26 cellular contexts compared by ENCODE assay signal in the genomic region with DNA sequence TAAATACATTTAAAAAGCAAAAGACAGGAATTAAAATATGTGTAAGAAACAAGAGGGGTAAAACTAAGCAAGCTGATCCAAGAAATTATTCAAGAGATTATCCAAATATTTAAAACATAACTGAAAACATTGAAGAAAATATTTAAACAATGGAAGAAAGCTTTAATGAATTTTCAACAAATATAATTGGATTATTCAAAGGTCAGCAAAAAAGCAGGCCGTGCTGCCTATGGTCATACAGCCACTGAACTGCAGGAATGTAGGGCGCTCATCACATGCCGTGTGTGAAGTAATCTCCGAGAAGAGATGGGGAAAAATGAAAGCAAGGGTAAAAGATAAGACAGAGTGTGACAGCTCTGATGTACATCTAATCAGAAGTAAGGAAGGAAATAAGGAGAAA.
"Had no signal": no experiment of that assay in that cellular context is flagged by ENCODE, and none has a peak within 500 bp of the region (broad histone marks: within the 10 kb centered on the region; RNA-seq: fewer than 3 reads in every experiment).

No MANE protein-coding gene starts in this region.

- H3K27ac ChIP-seq: ascending aorta, coronary artery, dorsolateral prefrontal cortex, WERI-Rb-1 had no signal

- H3K36me3 ChIP-seq: ascending aorta, WERI-Rb-1 had no signal

- H3K4me3 ChIP-seq: ascending aorta, coronary artery, dorsolateral prefrontal cortex had no signal

- H3K27me3 ChIP-seq: ascending aorta, dorsolateral prefrontal cortex had no signal

- H3K9me3 ChIP-seq: ascending aorta had no signal

- ATAC-seq: activated CD4-positive, CD25-positive, alpha-beta regulatory T cell treated with anti-CD3 and anti-CD28 coated beads, Interleukin-2, amount 50 U/mL, for 24 hours; activated CD8-positive, alpha-beta T cell treated with anti-CD3 and anti-CD28 coated beads for 36 hours; activated naive CD4-positive, alpha-beta T cell treated with anti-CD3 and anti-CD28 coated beads, Interleukin-2, amount 50 U/mL, for 72 hours; esophagus mucosa; T-helper 17 cell had no signal

- FAIRE-seq: bronchial epithelial cell had no signal

- H3K4me1 ChIP-seq: ascending aorta had no signal

- DNase-seq: activated B cell treated with CpG ODN at 0.5 μM for 24 hours; activated CD4-positive, alpha-beta T cell treated with anti-CD3 and anti-CD28 coated beads for 48 hours; activated CD4-positive, alpha-beta T cell treated with anti-CD3 and anti-CD28 coated beads, Interleukin-2, amount 50 U/mL, for 1 hour; activated CD4-positive, alpha-beta T cell treated with anti-CD3 and anti-CD28 coated beads, Interleukin-2, amount 50 U/mL, for 48 hours; activated CD8-positive, alpha-beta memory T cell treated with anti-CD3 and anti-CD28 coated beads for 24 hours; activated CD8-positive, alpha-beta T cell treated with anti-CD3 and anti-CD28 coated beads for 36 hours; activated effector memory CD4-positive, alpha-beta T cell treated with anti-CD3 and anti-CD28 coated beads, Interleukin-2, amount 50 U/mL, for 16 hours; activated naive CD4-positive, alpha-beta T cell treated with anti-CD3 and anti-CD28 coated beads for 36 hours; activated naive CD8-positive, alpha-beta T cell treated with anti-CD3 and anti-CD28 coated beads, Interleukin-2, amount 10 ng/mL, durations not matched to agents 7 days and 5 days; activated T-cell treated with anti-CD3 and anti-CD28 coated beads, Interleukin-2, amount 50 U/mL, for 1 hour; activated T-cell treated with anti-CD3 and anti-CD28 coated beads, Interleukin-2, amount 50 U/mL, for 48 hours; dorsolateral prefrontal cortex; effector memory CD4-positive, alpha-beta T cell; endodermal cell; foreskin fibroblast; head of caudate nucleus; T-helper 1 cell; T-helper 17 cell; T1000; WERI-Rb-1 had no signal
